In the genomic region with DNA sequence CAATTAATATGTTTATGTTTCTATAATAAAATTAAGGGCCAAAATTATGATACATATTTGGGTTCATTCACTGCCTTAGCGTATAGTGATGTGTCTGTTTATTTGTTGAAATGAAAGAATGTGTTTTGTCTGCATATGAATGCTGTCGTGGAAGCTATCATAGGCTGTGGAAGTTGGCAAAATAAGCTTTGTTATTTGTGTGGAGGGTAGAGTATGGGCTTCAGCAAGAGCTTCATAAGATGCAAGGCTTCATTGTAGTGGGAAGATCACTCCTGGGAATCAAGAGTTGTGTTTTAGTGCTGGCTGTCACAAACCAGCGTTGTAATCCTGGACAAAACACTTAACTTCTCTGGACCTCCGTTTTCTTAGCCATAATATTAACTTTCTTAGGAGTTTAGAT, we compare ENCODE assay signal across 9 cellular contexts. TPM values are rescaled to one million over a fixed set of nuclear protein-coding genes. Genes with fewer than 3 reads are reported as not detected.
DNase-seq lines count a peak whose midpoint lies in the region; ATAC-seq, FAIRE-seq and TF ChIP-seq lines count a peak whose summit lies in the region.
"Had no signal": no experiment of that assay in that cellular context is flagged by ENCODE, and none has a peak within 500 bp of the region (broad histone marks: within the 10 kb centered on the region; RNA-seq: fewer than 3 reads in every experiment).

No MANE protein-coding gene starts in this region.

- TF ChIP-seq POLR2A in esophagus squamous epithelium (IDR thresholded peaks at IDR 0.05) = no peak

- H3K36me3 ChIP-seq in esophagus squamous epithelium (no peaks in the 10 kb centered on the region), rectal smooth muscle tissue (ENCODE audit: control insufficient read depth, insufficient read depth, low read length) (no peaks in the 10 kb centered on the region)

- no peak overlapping the region for H3K9ac ChIP-seq in rectal smooth muscle tissue (ENCODE audit: low read length)

- ATAC-seq in GM21367 (IDR thresholded peaks at IDR 0.05; ENCODE audit: unreplicated experiment) = no peak

- peaks cover 12 to 68% (median 12%) of the 10 kb centered on the region in 3 donors for H3K4me1 ChIP-seq in esophagus squamous epithelium
- H3K4me1 ChIP-seq in rectal smooth muscle tissue (ENCODE audit: control insufficient read depth, insufficient read depth, low read length) = peaks cover 8% of the 10 kb centered on the region

- 12 to 13% methylated on average over 4 of the region's 4 CpGs for WGBS in esophagus squamous epithelium, 2 donors

- no peaks in the 10 kb centered on the region for H3K27me3 ChIP-seq in esophagus squamous epithelium
- no peaks in the 10 kb centered on the region for H3K27me3 ChIP-seq in rectal smooth muscle tissue (ENCODE audit: control insufficient read depth, insufficient read depth, low read length)

- no peak for FAIRE-seq in urothelium cell line (lab: Jason Lieb, UNC)
- FAIRE-seq in RCC 7860 (lab: Jason Lieb, UNC) = no peak

- intact Hi-C loops in esophagus squamous epithelium (cut with DNase I) = no loop called here

- H3K4me3 ChIP-seq in GM08714 (ENCODE audit: low read length) = peak overlapping the region; percentile 96
- H3K4me3 ChIP-seq in esophagus squamous epithelium = peak overlapping the region; percentile 80 to 99 (median 98)
- H3K4me3 ChIP-seq in rectal smooth muscle tissue (ENCODE audit: low read length) = peak overlapping the region; percentile 98

- peak; percentile 48 for DNase-seq in RKO (ENCODE audit: low spot score)
- no peak for DNase-seq in esophagus squamous epithelium (lab: John Stamatoyannopoulos, UW)
- no peak for DNase-seq in urothelium cell line (ENCODE audit: low spot score)
- DNase-seq in RCC 7860 (ENCODE audit: low spot score) = no peak
- DNase-seq in DMS79 (lab: John Stamatoyannopoulos, UW) = no peak
- DNase-seq: effector CD8-positive, alpha-beta T cell had no signal

- H3K27ac ChIP-seq in esophagus squamous epithelium (peak overlapping the region; percentile 64 to 100 (median 97)), rectal smooth muscle tissue (ENCODE audit: low read depth, low read length) (no peak overlapping the region)

- TF ChIP-seq CTCF in esophagus squamous epithelium (IDR thresholded peaks at IDR 0.05) = no peak

- no peaks in the 10 kb centered on the region for H3K9me3 ChIP-seq in esophagus squamous epithelium

RNA-seq across cellular contexts. Expression of a gene that starts 2.5 kb away (rescaled TPM):
- total RNA-seq in esophagus squamous epithelium = 100 to 1,000 TPM in 1 of 4 donors, 10 to 100 TPM in 3; 68.1 to 120 (median 80.4) TPM

RNA-seq across cellular contexts. Expression of a gene that starts 51.5 kb away (rescaled TPM):
- 10 to 100 TPM; 20.4 to 52.8 (median 32.5) TPM for total RNA-seq in esophagus squamous epithelium
